Comparison of ENCODE assay signal across 1 cellular context in the genomic region with DNA sequence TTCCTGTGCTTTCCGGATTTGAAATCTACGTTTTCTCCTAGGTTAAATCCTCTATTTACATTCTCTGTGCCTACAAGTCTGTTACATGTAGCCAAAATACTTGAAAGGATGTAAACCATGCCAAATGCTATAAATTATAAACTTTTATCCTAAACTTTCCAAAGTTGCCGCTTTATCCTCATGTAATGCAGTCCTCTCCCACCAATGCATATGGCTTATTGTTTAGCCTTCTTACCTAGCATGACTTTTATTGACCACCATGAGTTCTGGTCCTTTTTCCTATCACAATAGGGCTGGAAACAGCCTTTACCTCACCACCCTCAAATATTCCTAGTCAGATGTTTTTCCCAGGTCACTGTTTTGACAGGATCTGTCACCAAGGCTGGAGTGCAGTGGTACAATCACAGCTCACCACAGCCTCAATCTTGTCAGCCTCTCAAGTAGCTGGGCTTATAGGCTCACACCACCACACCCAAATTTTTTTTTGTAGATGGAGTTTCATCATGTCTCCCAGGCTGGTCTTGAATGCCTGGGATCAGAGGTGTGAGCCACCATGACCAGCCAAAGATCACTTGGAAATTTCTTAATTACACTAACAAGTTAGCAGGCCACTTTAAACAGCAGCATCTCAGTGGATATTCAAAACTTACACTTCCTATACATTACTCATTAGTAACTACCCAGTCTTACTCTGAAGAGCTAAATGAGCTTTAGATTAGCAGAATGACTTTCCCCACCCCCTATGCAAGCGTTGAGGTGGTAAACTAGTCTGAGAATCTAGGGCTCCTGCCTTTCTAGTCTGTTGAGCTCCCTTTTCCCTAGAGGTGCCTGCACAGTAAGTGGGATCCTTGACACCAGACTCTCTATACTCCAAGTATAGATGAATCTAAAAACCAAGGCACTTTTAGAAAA.
TF ChIP-seq lines count a peak whose summit lies in the region.

No MANE protein-coding gene starts in this region.

TF ChIP-seq in IMR-90, 13 proteins besides CTCF, POLR2A, EP300 and RAD21:
- no peak for TF ChIP-seq BHLHE40 (IDR thresholded peaks at IDR 0.05; ENCODE audit: low read depth, low read length)
- no peak for TF ChIP-seq FOS (IDR thresholded peaks at IDR 0.05; ENCODE audit: low read depth, low read length)
- TF ChIP-seq MAFK (IDR thresholded peaks at IDR 0.05; ENCODE audit: low read depth, low read length) = no peak
- TF ChIP-seq, protein P1, sequence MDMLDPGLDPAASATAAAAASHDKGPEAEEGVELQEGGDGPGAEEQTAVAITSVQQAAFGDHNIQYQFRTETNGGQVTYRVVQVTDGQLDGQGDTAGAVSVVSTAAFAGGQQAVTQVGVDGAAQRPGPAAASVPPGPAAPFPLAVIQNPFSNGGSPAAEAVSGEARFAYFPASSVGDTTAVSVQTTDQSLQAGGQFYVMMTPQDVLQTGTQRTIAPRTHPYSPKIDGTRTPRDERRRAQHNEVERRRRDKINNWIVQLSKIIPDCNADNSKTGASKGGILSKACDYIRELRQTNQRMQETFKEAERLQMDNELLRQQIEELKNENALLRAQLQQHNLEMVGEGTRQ (IDR thresholded peaks at IDR 0.05; ENCODE audit: low read depth, low read length) = no peak
- TF ChIP-seq MAZ (IDR thresholded peaks at IDR 0.05; ENCODE audit: borderline replicate concordance, low read depth, low read length) = no peak
- TF ChIP-seq RFX5 (IDR thresholded peaks at IDR 0.05; ENCODE audit: low read depth, low read length) = no peak
- TF ChIP-seq NFE2L2 (IDR thresholded peaks at IDR 0.05; ENCODE audit: low read depth, low read length) = no peak
- no peak for TF ChIP-seq CHD1 (IDR thresholded peaks at IDR 0.05; ENCODE audit: low read depth, low read length)
- TF ChIP-seq, protein P2, sequence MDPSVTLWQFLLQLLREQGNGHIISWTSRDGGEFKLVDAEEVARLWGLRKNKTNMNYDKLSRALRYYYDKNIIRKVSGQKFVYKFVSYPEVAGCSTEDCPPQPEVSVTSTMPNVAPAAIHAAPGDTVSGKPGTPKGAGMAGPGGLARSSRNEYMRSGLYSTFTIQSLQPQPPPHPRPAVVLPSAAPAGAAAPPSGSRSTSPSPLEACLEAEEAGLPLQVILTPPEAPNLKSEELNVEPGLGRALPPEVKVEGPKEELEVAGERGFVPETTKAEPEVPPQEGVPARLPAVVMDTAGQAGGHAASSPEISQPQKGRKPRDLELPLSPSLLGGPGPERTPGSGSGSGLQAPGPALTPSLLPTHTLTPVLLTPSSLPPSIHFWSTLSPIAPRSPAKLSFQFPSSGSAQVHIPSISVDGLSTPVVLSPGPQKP (IDR thresholded peaks at IDR 0.05; ENCODE audit: borderline replicate concordance, low read depth, low read length) = no peak
- TF ChIP-seq RCOR1 (IDR thresholded peaks at IDR 0.05; ENCODE audit: insufficient replicate concordance, low read length) = no peak
- TF ChIP-seq SMC3 (IDR thresholded peaks at IDR 0.05; ENCODE audit: low read depth, low read length) = no peak
- no peak for TF ChIP-seq MXI1 (IDR thresholded peaks at IDR 0.05; ENCODE audit: borderline replicate concordance, low read depth, low read length)
- TF ChIP-seq CEBPB (IDR thresholded peaks at IDR 0.05; ENCODE audit: low read depth, low read length) = no peak
